1 cellular context compared by ENCODE assay signal in genomic region chr17:2025622-2026309, GRCh38.
TF ChIP-seq lines count a peak whose summit lies in the region.

No MANE protein-coding gene starts in this region.

TF ChIP-seq in HepG2, 621 proteins besides CTCF, POLR2A, EP300 and RAD21 (continued from another document):
- TF ChIP-seq HMGXB3 (CRISPR knock-in tag; IDR thresholded peaks at IDR 0.05; ENCODE audit: borderline replicate concordance), result no peak
- no peak for TF ChIP-seq ARID3A (IDR thresholded peaks at IDR 0.05; ENCODE audit: low read depth, low read length)
- peak; percentile 70 for TF ChIP-seq SMC3 (IDR thresholded peaks at IDR 0.05; ENCODE audit: low read length)
- no peak for TF ChIP-seq DZIP1 (CRISPR knock-in tag; IDR thresholded peaks at IDR 0.05)
- 0 out of 2 replicates have a peak, but pooled peaks have one; percentile 30 for TF ChIP-seq ZNF205 (CRISPR knock-in tag; IDR thresholded peaks at IDR 0.05)
- no peak for TF ChIP-seq SP1 (IDR thresholded peaks at IDR 0.05)
- TF ChIP-seq SP1 (CRISPR knock-in tag; IDR thresholded peaks at IDR 0.05), result 0 out of 2 replicates have a peak, but pooled peaks have one; percentile 24
- peak; percentile 65; the same call in 1 of the 2 replicates for TF ChIP-seq BCL6 (CRISPR knock-in tag; IDR thresholded peaks at IDR 0.05)
- peak; percentile 1; the same call in 1 of the 2 replicates for TF ChIP-seq KDM5B (CRISPR knock-in tag; IDR thresholded peaks at IDR 0.05; ENCODE audit: borderline replicate concordance)
- peak; percentile 6; the same call in 1 of the 2 replicates for TF ChIP-seq FOSL2 (CRISPR knock-in tag; IDR thresholded peaks at IDR 0.05)
- TF ChIP-seq ZFY (CRISPR knock-in tag; IDR thresholded peaks at IDR 0.05), result peak; percentile 58; the same call in 1 of the 2 replicates
- peak; percentile 54; the same call in 1 of the 2 replicates for TF ChIP-seq ZFP91 (CRISPR knock-in tag; IDR thresholded peaks at IDR 0.05; ENCODE audit: borderline replicate concordance)
- 0 out of 2 replicates have a peak, but pooled peaks have one; percentile 36 for TF ChIP-seq GATAD1 (CRISPR knock-in tag; IDR thresholded peaks at IDR 0.05)
- peak; percentile 91 for TF ChIP-seq STAG1 (CRISPR knock-in tag; IDR thresholded peaks at IDR 0.05)
- TF ChIP-seq MED1 (CRISPR knock-in tag; IDR thresholded peaks at IDR 0.05), result 0 out of 2 replicates have a peak, but pooled peaks have one; percentile 18
- TF ChIP-seq ZNF891 (CRISPR knock-in tag; IDR thresholded peaks at IDR 0.05), result 0 out of 2 replicates have a peak, but pooled peaks have one; percentile 54
- no peak for TF ChIP-seq RFX1 (IDR thresholded peaks at IDR 0.05)
- no peak for TF ChIP-seq SNAI1 (CRISPR knock-in tag; IDR thresholded peaks at IDR 0.05; ENCODE audit: borderline replicate concordance)
- 0 out of 2 replicates have a peak, but pooled peaks have one; percentile 30 for TF ChIP-seq PBX2 (CRISPR knock-in tag; IDR thresholded peaks at IDR 0.05)
- peak; percentile 45; the same call in 1 of the 2 replicates for TF ChIP-seq ZNF350 (CRISPR knock-in tag; IDR thresholded peaks at IDR 0.05; ENCODE audit: borderline replicate concordance, low read depth)
- TF ChIP-seq THAP8 (CRISPR knock-in tag; IDR thresholded peaks at IDR 0.05; ENCODE audit: borderline replicate concordance), result no peak
- no peak for TF ChIP-seq POLR2AphosphoS5 (IDR thresholded peaks at IDR 0.05; ENCODE audit: low read depth, low read length)
- TF ChIP-seq ZNF777 (CRISPR knock-in tag; IDR thresholded peaks at IDR 0.05), result peak; percentile 73
- TF ChIP-seq ZNF800 (CRISPR knock-in tag; IDR thresholded peaks at IDR 0.05), result peak; percentile 89
- TF ChIP-seq UBTF (CRISPR knock-in tag; IDR thresholded peaks at IDR 0.05), result peak; percentile 37; the same call in 1 of the 2 replicates
- 0 out of 2 replicates have a peak, but pooled peaks have one; percentile 13 for TF ChIP-seq ZMYM4 (CRISPR knock-in tag; IDR thresholded peaks at IDR 0.05)
- TF ChIP-seq IKZF5 (CRISPR knock-in tag; IDR thresholded peaks at IDR 0.05), result peak; percentile 29; the same call in 1 of the 2 replicates
- TF ChIP-seq KAT8 (CRISPR knock-in tag; IDR thresholded peaks at IDR 0.05), result 0 out of 2 replicates have a peak, but pooled peaks have one; percentile 12
- TF ChIP-seq ZNF296 (CRISPR knock-in tag; conservative IDR thresholded peaks at IDR 0.05), result no peak
- 0 out of 2 replicates have a peak, but pooled peaks have one; percentile 30 for TF ChIP-seq TSC22D2 (CRISPR knock-in tag; IDR thresholded peaks at IDR 0.05; ENCODE audit: borderline replicate concordance)
- TF ChIP-seq HMGXB4 (CRISPR knock-in tag; IDR thresholded peaks at IDR 0.05; ENCODE audit: borderline replicate concordance in 1 of 2, low read depth in 1 of 2), result peak in 1 of 2 experiments; percentile 45; a peak in 1 of 4 replicates
